8 cellular contexts compared by ENCODE assay signal in the genomic region with DNA sequence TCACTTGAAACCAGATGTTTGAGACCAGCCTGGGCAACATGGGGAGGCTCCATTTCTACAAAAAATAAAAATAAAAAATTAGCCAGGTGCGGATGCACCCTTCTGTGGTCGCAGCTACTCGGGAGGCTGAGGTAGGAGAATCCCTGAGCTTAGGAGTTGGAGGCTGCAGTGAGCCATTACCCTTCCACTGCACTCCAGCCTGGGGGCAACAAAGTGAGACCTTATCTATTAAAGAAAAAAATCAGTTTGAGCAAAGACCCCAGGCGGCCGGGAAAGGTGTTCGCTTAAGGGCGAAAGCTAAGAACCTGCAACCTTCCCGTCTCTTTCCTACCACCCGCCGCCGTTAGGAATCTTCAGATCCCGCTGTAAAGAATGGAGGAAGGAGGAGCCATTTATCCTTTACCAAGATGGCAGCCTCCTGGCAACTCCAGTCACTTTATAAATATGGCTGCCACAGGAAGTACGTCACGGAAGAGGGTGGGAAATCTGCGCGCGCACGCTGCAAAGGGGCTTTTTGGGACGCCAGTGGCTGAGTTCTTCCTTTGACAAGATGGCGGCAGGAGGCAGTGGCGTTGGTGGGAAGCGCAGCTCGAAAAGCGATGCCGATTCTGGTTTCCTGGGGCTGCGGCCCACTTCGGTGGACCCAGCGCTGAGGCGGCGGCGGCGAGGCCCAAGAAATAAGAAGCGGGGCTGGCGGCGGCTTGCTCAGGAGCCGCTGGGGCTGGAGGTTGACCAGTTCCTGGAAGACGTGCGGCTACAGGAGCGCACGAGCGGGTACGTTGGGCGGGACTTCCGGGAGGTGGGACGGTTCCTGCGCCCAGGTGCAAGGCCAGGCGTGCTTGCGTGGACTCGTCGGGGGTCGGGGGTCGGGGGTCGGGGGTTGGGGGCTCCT. TPM values are rescaled to one million over a fixed set of nuclear protein-coding genes. Genes with fewer than 3 reads are reported as not detected.
DNase-seq lines count a peak whose midpoint lies in the region; ATAC-seq and TF ChIP-seq lines count a peak whose summit lies in the region.

A gene (plus strand): TSS at position 537 of the 892 bp plus-strand sequence. CDS start 14 bp downstream, at position 551.

- H3K4me1 Mint-ChIP-seq in activated CD4-positive, alpha-beta T cell treated with anti-CD3 and anti-CD28 coated beads for 36 hours = peaks cover 44% of the 10 kb centered on the region
- H3K4me1 Mint-ChIP-seq in chondrocyte (ENCODE audit: low read depth) = peaks cover 47% of the 10 kb centered on the region

- H3K36me3 Mint-ChIP-seq in activated CD4-positive, alpha-beta T cell treated with anti-CD3 and anti-CD28 coated beads for 36 hours (ENCODE audit: low read depth) = peaks cover 29% of the 10 kb centered on the region
- H3K36me3 Mint-ChIP-seq in chondrocyte (ENCODE audit: low read depth) = peaks cover 15% of the 10 kb centered on the region

- CTCF ChIA-PET in activated CD4-positive, alpha-beta T cell treated with anti-CD3 and anti-CD28 coated beads for 36 hours (lab: Charles Lee) = interaction anchor here (0.6 to 4.6 kb wide), 8 partner anchors 14 to 626 kb away, joined by 3 to 52 read pairs (median 4); a partner anchor contains a TSS

- peak; percentile 97 for TF ChIP-seq POLR2A in GM19193 (IDR thresholded peaks at IDR 0.05; ENCODE audit: extremely low read depth, insufficient read depth, insufficient read length)

- no peaks in the 10 kb centered on the region for H3K27me3 Mint-ChIP-seq in activated CD4-positive, alpha-beta T cell treated with anti-CD3 and anti-CD28 coated beads for 36 hours
- no peaks in the 10 kb centered on the region for H3K27me3 Mint-ChIP-seq in chondrocyte (ENCODE audit: low read depth)

- intact Hi-C loops in activated CD4-positive, alpha-beta T cell treated with anti-CD3 and anti-CD28 coated beads for 36 hours (cut with DNase I, micrococcal nuclease) = loop anchor here (1.0 kb wide), 6 partner anchors 33 to 471 kb away; a partner anchor contains a TSS

- TF ChIP-seq CTCF in chondrocyte (IDR thresholded peaks at IDR 0.05) = no peak

- H3K4me3 Mint-ChIP-seq in activated CD4-positive, alpha-beta T cell treated with anti-CD3 and anti-CD28 coated beads for 36 hours = peak within 1 kb of the TSS; percentile 98
- H3K4me3 Mint-ChIP-seq in chondrocyte (ENCODE audit: unreplicated experiment) = peak within 1 kb of the TSS; percentile 98

- DNase-seq in AG20443 (ENCODE audit: low spot score) = peak; percentile 96
- DNase-seq in NCI-H524 treated with DMSO at 0.1 percent for 48 hours (lab: John Stamatoyannopoulos, UW) = peak; percentile 82
- peak; percentile 98 for DNase-seq in activated CD4-positive, alpha-beta T cell treated with anti-CD3 and anti-CD28 coated beads for 36 hours
- no peak for DNase-seq in chondrocyte (ENCODE audit: low spot score)
- peak; percentile 90 for DNase-seq in kidney glomerular epithelial cell (lab: John Stamatoyannopoulos, UW)
- DNase-seq in stimulated activated CD4-positive, alpha-beta T cell treated with anti-CD3 and anti-CD28 coated beads, Interleukin-15, amount 100 ng/mL, for 48 hours (ENCODE audit: low read depth in 2 of 2) = peak; percentile 91 to 96

- ATAC-seq in HG03457 (IDR thresholded peaks at IDR 0.05; ENCODE audit: unreplicated experiment) = peak; percentile 51
- ATAC-seq in activated CD4-positive, alpha-beta T cell treated with anti-CD3 and anti-CD28 coated beads for 36 hours = peak; percentile 71

- POLR2A ChIA-PET in activated CD4-positive, alpha-beta T cell treated with anti-CD3 and anti-CD28 coated beads for 36 hours (lab: Charles Lee) = interaction anchor here (0.5 to 1.3 kb wide), 4 partner anchors 15 to 588 kb away, joined by 3 to 4 read pairs (median 4); no protein-coding TSS in a partner anchor

- H3K9me3 Mint-ChIP-seq in activated CD4-positive, alpha-beta T cell treated with anti-CD3 and anti-CD28 coated beads for 36 hours (ENCODE audit: low read depth) = no peaks in the 10 kb centered on the region
- H3K9me3 Mint-ChIP-seq in chondrocyte (ENCODE audit: low read depth) = no peaks in the 10 kb centered on the region

- peak within 1 kb of the TSS; percentile 99 for H3K27ac Mint-ChIP-seq in activated CD4-positive, alpha-beta T cell treated with anti-CD3 and anti-CD28 coated beads for 36 hours
- H3K27ac Mint-ChIP-seq in chondrocyte (ENCODE audit: unreplicated experiment) = peak within 1 kb of the TSS; percentile 99

RNA-seq across cellular contexts. Expression of the gene that starts here (rescaled TPM):
- 100 to 1,000 TPM; 317 to 374 TPM for total RNA-seq in activated CD4-positive, alpha-beta T cell treated with anti-CD3 and anti-CD28 coated beads for 36 hours
- 91.7 to 122 TPM (median 108 TPM) in 3 replicates for total RNA-seq in chondrocyte
